In the genomic region with DNA sequence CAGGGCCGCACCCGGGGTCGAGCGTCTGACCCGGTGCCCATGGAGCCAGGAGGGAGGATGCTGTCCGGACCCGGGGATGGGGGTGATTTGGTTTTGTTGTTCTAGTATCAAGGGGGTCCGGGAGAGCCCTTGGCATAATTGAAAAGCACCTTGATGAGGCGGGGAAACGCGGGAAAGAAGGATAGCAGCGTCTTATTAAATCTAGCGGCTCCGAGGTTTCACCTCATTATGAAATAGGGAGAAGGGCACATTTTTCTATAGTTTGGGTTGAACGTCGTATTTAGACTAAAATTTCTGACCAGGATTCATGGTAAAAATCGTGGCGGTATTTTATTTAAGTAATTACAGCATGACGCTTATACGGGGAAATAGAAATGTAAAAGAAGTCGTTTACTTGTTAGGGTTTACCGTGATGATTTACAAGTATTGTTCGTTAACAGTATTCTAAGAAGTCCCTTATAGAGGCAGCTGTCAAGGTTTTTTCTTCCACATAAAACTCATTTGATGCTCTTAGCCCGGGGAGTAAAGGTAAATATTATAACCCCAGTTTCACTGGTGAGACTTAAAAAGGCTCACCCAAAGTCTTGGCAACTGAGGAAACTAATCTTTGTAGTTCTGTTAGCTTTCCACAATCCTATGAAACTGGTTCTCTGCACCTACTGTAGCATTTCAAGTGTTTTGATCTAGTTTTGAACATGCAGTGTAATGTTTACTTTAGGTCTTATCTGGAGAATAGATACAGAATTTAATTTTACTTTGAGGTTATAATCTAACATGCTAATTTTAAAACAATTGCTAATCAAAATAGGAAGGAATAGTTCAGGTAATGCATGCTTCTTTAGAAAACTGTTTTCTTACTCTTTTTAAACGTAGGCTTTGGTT, we compare ENCODE assay signal across 8 cellular contexts. TPM values are rescaled to one million over a fixed set of nuclear protein-coding genes. Genes with fewer than 3 reads are reported as not detected.
A peak's percentile ranks its signal among the peaks of the same experiment; 100 is the strongest.
DNase-seq lines count a peak whose midpoint lies in the region; ATAC-seq lines count a peak whose summit lies in the region.

No MANE protein-coding gene starts in this region.

- H3K4me3 Mint-ChIP-seq in activated T-cell treated with anti-CD3 and anti-CD28 coated beads, Interleukin-2, amount 50 U/mL, for 4 hours, result peak overlapping the region; percentile 98
- peak overlapping the region; percentile 95 for H3K4me3 Mint-ChIP-seq in activated CD4-positive, alpha-beta memory T cell treated with anti-CD3 and anti-CD28 coated beads, Interleukin-2, amount 10 ng/mL, durations not matched to agents 7 days and 5 days
- peak overlapping the region; percentile 91 to 94 for H3K4me3 Mint-ChIP-seq in stimulated activated naive CD8-positive, alpha-beta T cell treated with anti-CD3 and anti-CD28 coated beads, Interleukin-15, amount 100 ng/mL, for 72 hours

- peaks cover 33% of the 10 kb centered on the region for H3K4me1 Mint-ChIP-seq in activated T-cell treated with anti-CD3 and anti-CD28 coated beads, Interleukin-2, amount 50 U/mL, for 4 hours (ENCODE audit: low read depth)
- H3K4me1 Mint-ChIP-seq in activated CD4-positive, alpha-beta memory T cell treated with anti-CD3 and anti-CD28 coated beads, Interleukin-2, amount 10 ng/mL, durations not matched to agents 7 days and 5 days, result peaks cover 36% of the 10 kb centered on the region
- peaks cover 41% of the 10 kb centered on the region for H3K4me1 Mint-ChIP-seq in stimulated activated naive CD8-positive, alpha-beta T cell treated with anti-CD3 and anti-CD28 coated beads, Interleukin-15, amount 100 ng/mL, for 72 hours

- H3K27me3 Mint-ChIP-seq in activated T-cell treated with anti-CD3 and anti-CD28 coated beads, Interleukin-2, amount 50 U/mL, for 4 hours (ENCODE audit: low read depth), result no peaks in the 10 kb centered on the region
- no peaks in the 10 kb centered on the region for H3K27me3 Mint-ChIP-seq in activated CD4-positive, alpha-beta memory T cell treated with anti-CD3 and anti-CD28 coated beads, Interleukin-2, amount 10 ng/mL, durations not matched to agents 7 days and 5 days
- no peaks in the 10 kb centered on the region for H3K27me3 Mint-ChIP-seq in stimulated activated naive CD8-positive, alpha-beta T cell treated with anti-CD3 and anti-CD28 coated beads, Interleukin-15, amount 100 ng/mL, for 72 hours

- CTCF ChIA-PET in activated CD4-positive, alpha-beta memory T cell treated with anti-CD3 and anti-CD28 coated beads, Interleukin-2, amount 10 ng/mL, durations not matched to agents 7 days and 5 days (lab: Charles Lee), result interaction anchor here (1.5 to 2.2 kb wide), 2 partner anchors 60 to 92 kb away, joined by 3 to 7 read pairs; no protein-coding TSS in a partner anchor

- peaks cover 15% of the 10 kb centered on the region for H3K36me3 Mint-ChIP-seq in activated T-cell treated with anti-CD3 and anti-CD28 coated beads, Interleukin-2, amount 50 U/mL, for 4 hours (ENCODE audit: insufficient read depth)
- H3K36me3 Mint-ChIP-seq in activated CD4-positive, alpha-beta memory T cell treated with anti-CD3 and anti-CD28 coated beads, Interleukin-2, amount 10 ng/mL, durations not matched to agents 7 days and 5 days (ENCODE audit: low read depth), result peaks cover 17% of the 10 kb centered on the region

- H3K27ac Mint-ChIP-seq in activated CD4-positive, alpha-beta memory T cell treated with anti-CD3 and anti-CD28 coated beads, Interleukin-2, amount 10 ng/mL, durations not matched to agents 7 days and 5 days, result peak overlapping the region; percentile 97
- peak overlapping the region; percentile 99 to 100 for H3K27ac Mint-ChIP-seq in stimulated activated naive CD8-positive, alpha-beta T cell treated with anti-CD3 and anti-CD28 coated beads, Interleukin-15, amount 100 ng/mL, for 72 hours

- no peak for ATAC-seq in activated T-cell treated with anti-CD3 and anti-CD28 coated beads, Interleukin-2, amount 50 U/mL, for 4 hours
- no peak for ATAC-seq in stimulated activated naive CD8-positive, alpha-beta T cell treated with anti-CD3 and anti-CD28 coated beads, Interleukin-15, amount 100 ng/mL, for 72 hours
- no peak for ATAC-seq in GM19452 (IDR thresholded peaks at IDR 0.05; ENCODE audit: unreplicated experiment)
- ATAC-seq in GM21423 (IDR thresholded peaks at IDR 0.05; ENCODE audit: unreplicated experiment), result no peak

- POLR2A ChIA-PET in activated CD4-positive, alpha-beta memory T cell treated with anti-CD3 and anti-CD28 coated beads, Interleukin-2, amount 10 ng/mL, durations not matched to agents 7 days and 5 days (lab: Charles Lee), result interaction anchor here (0.6 to 4.2 kb wide), 12 partner anchors 7 to 299 kb away, joined by 3 to 115 read pairs (median 4); a partner anchor contains a TSS

- peak overlapping the region; percentile 91 for H3K4me3 ChIP-seq in iPS-11a (ENCODE audit: low read depth, low read length)

- no peaks in the 10 kb centered on the region for H3K9me3 Mint-ChIP-seq in activated T-cell treated with anti-CD3 and anti-CD28 coated beads, Interleukin-2, amount 50 U/mL, for 4 hours
- H3K9me3 Mint-ChIP-seq in activated CD4-positive, alpha-beta memory T cell treated with anti-CD3 and anti-CD28 coated beads, Interleukin-2, amount 10 ng/mL, durations not matched to agents 7 days and 5 days, result no peaks in the 10 kb centered on the region
- no peaks in the 10 kb centered on the region for H3K9me3 Mint-ChIP-seq in stimulated activated naive CD8-positive, alpha-beta T cell treated with anti-CD3 and anti-CD28 coated beads, Interleukin-15, amount 100 ng/mL, for 72 hours

- DNase-seq in activated T-cell treated with anti-CD3 and anti-CD28 coated beads, Interleukin-2, amount 50 U/mL, for 4 hours, result no peak
- no peak for DNase-seq in activated T-cell treated with anti-CD3 and anti-CD28 coated beads, Interleukin-2, amount 50 U/mL, for 1 hour
- no peak for DNase-seq in activated CD4-positive, alpha-beta memory T cell treated with anti-CD3 and anti-CD28 coated beads, Interleukin-2, amount 10 ng/mL, durations not matched to agents 7 days and 5 days
- no peak for DNase-seq in stimulated activated naive CD8-positive, alpha-beta T cell treated with anti-CD3 and anti-CD28 coated beads, Interleukin-15, amount 100 ng/mL, for 72 hours
- DNase-seq in stimulated activated naive CD4-positive, alpha-beta T cell treated with Interleukin-2 at 50 U/mL for 16 hours (lab: John Stamatoyannopoulos, UW), result no peak

RNA-seq across cellular contexts. Expression of a gene that starts 0.8 kb away (rescaled TPM):
- 100 to 1,000 TPM in 2 of 3 donors, 10 to 100 TPM in 1; 99.8 to 108 (median 100) TPM for total RNA-seq in activated T-cell treated with anti-CD3 and anti-CD28 coated beads, Interleukin-2, amount 50 U/mL, for 4 hours
- 100 to 1,000 TPM; 133 to 139 TPM for total RNA-seq in activated CD4-positive, alpha-beta memory T cell treated with anti-CD3 and anti-CD28 coated beads, Interleukin-2, amount 10 ng/mL, durations not matched to agents 7 days and 5 days

RNA-seq across cellular contexts. Expression of a gene that starts 12.5 kb away (rescaled TPM):
- 10 to 100 TPM; 54.4 to 61.1 (median 59.1) TPM for total RNA-seq in activated T-cell treated with anti-CD3 and anti-CD28 coated beads, Interleukin-2, amount 50 U/mL, for 4 hours
- 10 to 100 TPM; 29.8 to 31.1 TPM for total RNA-seq in activated CD4-positive, alpha-beta memory T cell treated with anti-CD3 and anti-CD28 coated beads, Interleukin-2, amount 10 ng/mL, durations not matched to agents 7 days and 5 days

RNA-seq across cellular contexts. Expression of a gene that starts 47.2 kb away (rescaled TPM):
- not detected for total RNA-seq in activated T-cell treated with anti-CD3 and anti-CD28 coated beads, Interleukin-2, amount 50 U/mL, for 4 hours
- not detected for total RNA-seq in activated CD4-positive, alpha-beta memory T cell treated with anti-CD3 and anti-CD28 coated beads, Interleukin-2, amount 10 ng/mL, durations not matched to agents 7 days and 5 days
